In genomic region chr2:74835831-74836674, GRCh38 we compare ENCODE assay signal across 8 cellular contexts. TPM values are rescaled to one million over a fixed set of nuclear protein-coding genes. Genes with fewer than 3 reads are reported as not detected.
DNase-seq lines count a peak whose midpoint lies in the region; ATAC-seq and TF ChIP-seq lines count a peak whose summit lies in the region.

No MANE protein-coding gene starts in this region.

- peak overlapping the region; percentile 95 for H3K4me3 Mint-ChIP-seq in activated B cell treated with CpG ODN at 0.5 μM for 24 hours
- peak overlapping the region; percentile 91 for H3K4me3 Mint-ChIP-seq in glutamatergic neuron (ENCODE audit: unreplicated experiment)

- ATAC-seq in activated B cell treated with CpG ODN at 0.5 μM for 24 hours (ENCODE audit: low read depth), result peak; percentile 28
- ATAC-seq in GM21737 (IDR thresholded peaks at IDR 0.05; ENCODE audit: unreplicated experiment), result no peak

- no peaks in the 10 kb centered on the region for H3K9me3 Mint-ChIP-seq in activated B cell treated with CpG ODN at 0.5 μM for 24 hours
- peaks cover 8% of the 10 kb centered on the region for H3K9me3 Mint-ChIP-seq in glutamatergic neuron (ENCODE audit: unreplicated experiment)

- H3K4me1 Mint-ChIP-seq in activated B cell treated with CpG ODN at 0.5 μM for 24 hours (peaks cover 38% of the 10 kb centered on the region), glutamatergic neuron (ENCODE audit: low read depth, unreplicated experiment) (peaks cover 12% of the 10 kb centered on the region)

- H3K4me3 ChIP-seq in retinal pigment epithelial cell (ENCODE audit: low read length), result peak overlapping the region; percentile 73

- CTCF ChIA-PET in activated B cell treated with CpG ODN at 0.5 μM for 24 hours (lab: Charles Lee), result interaction anchor here (0.9 to 4.4 kb wide), 8 partner anchors 9 to 145 kb away, joined by 3 to 40 read pairs (median 4); no protein-coding TSS in a partner anchor

- POLR2A ChIA-PET in activated B cell treated with CpG ODN at 0.5 μM for 24 hours (lab: Charles Lee), result interaction anchor here (0.7 to 6.6 kb wide), 4 partner anchors 8 to 637 kb away, joined by 3 to 47 read pairs (median 10); partner anchors contain the start of gene SEMA4F

- TF ChIP-seq CTCF in activated B cell treated with CpG ODN at 0.5 μM for 24 hours (IDR thresholded peaks at IDR 0.05) (no peak), glutamatergic neuron (IDR thresholded peaks at IDR 0.05; ENCODE audit: partially characterized antibody, unreplicated experiment) (peak; percentile 91), retinal pigment epithelial cell (conservative IDR thresholded peaks at IDR 0.05; ENCODE audit: low read depth, low read length) (peak; percentile 76)

- H3K36me3 Mint-ChIP-seq in activated B cell treated with CpG ODN at 0.5 μM for 24 hours (ENCODE audit: low read depth) (peaks cover 4% of the 10 kb centered on the region), glutamatergic neuron (ENCODE audit: unreplicated experiment) (no peaks in the 10 kb centered on the region)

- DNase-seq in NCI-H2107 treated with DMSO at 0.1 percent for 48 hours (lab: John Stamatoyannopoulos, UW; ENCODE audit: unreplicated experiment) (peak; percentile 64), NCI-H2107 (lab: John Stamatoyannopoulos, UW) (no peak), HCEC 1CT (peak; percentile 63), NCI-H2081 treated with DMSO at 0.1 percent for 48 hours (lab: John Stamatoyannopoulos, UW) (peak; percentile 54), activated B cell treated with CpG ODN at 0.5 μM for 24 hours (no peak), glutamatergic neuron (no peak), retinal pigment epithelial cell (ENCODE audit: low read depth) (no peak)

- H3K27me3 Mint-ChIP-seq in activated B cell treated with CpG ODN at 0.5 μM for 24 hours (no peaks in the 10 kb centered on the region), glutamatergic neuron (ENCODE audit: unreplicated experiment) (peaks cover 6% of the 10 kb centered on the region)

- H3K27ac Mint-ChIP-seq in activated B cell treated with CpG ODN at 0.5 μM for 24 hours (peak overlapping the region; percentile 86), glutamatergic neuron (ENCODE audit: unreplicated experiment) (no peak overlapping the region)

- intact Hi-C loops in activated B cell treated with CpG ODN at 0.5 μM for 24 hours (cut with micrococcal nuclease), result loop anchor here (1.0 to 10.0 kb wide), 8 partner anchors 8 to 1099 kb away; partner anchors contain the start of genes PCGF1, POLE4 and TPRKB

RNA-seq across cellular contexts. Expression of gene HK2, which starts 2.1 kb away (rescaled TPM):
- total RNA-seq in activated B cell treated with CpG ODN at 0.5 μM for 24 hours (14.5 and 15.3 TPM in 2 replicates), glutamatergic neuron (ENCODE audit: unreplicated experiment) (8.1 TPM)

Comparison
In these comparisons a context has a peak if more than half of its experiments do, and no peak if none do; other contexts are left out.
1. DNase-seq: peak in NCI-H2107 treated with DMSO at 0.1 percent for 48 hours (single experiment), HCEC 1CT (single experiment) and NCI-H2081 treated with DMSO at 0.1 percent for 48 hours (single experiment); none in NCI-H2107 (single experiment), activated B cell treated with CpG ODN at 0.5 μM for 24 hours (single experiment), glutamatergic neuron (single experiment) and retinal pigment epithelial cell (single experiment).